30 cellular contexts compared by ENCODE assay signal in the genomic region with DNA sequence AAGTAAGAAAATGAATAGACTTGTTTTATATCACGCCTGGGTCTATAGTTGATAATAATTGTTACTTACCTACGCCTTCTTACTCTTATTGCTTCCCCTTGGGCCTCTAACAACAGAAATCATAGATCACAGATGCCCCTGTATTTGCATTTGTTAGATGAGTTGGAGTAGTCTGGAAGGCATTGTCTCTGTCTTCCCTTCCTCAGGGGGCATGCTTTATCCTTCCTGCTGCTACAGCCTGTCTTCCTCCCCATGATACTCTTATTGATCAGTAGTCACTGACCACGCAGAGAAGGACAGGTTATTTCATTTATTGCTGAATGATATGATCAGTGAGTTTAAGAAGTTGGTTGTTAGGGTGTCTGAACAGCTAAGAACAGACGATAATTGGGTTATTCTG.
"Had no signal": no experiment of that assay in that cellular context is flagged by ENCODE, and none has a peak within 500 bp of the region (broad histone marks: within the 10 kb centered on the region; RNA-seq: fewer than 3 reads in every experiment).

No MANE protein-coding gene starts in this region.

- H3K27me3 ChIP-seq: adrenal gland, body of pancreas, breast epithelium, MG63 had no signal

- DNase-seq: activated CD4-positive, alpha-beta T cell treated with anti-CD3 and anti-CD28 coated beads, Interleukin-2, amount 10 ng/mL, durations not matched to agents 24 days and 14 days; activated CD4-positive, alpha-beta T cell treated with anti-CD3 and anti-CD28 coated beads, Interleukin-2, amount 50 U/mL, for 4 hours; activated CD8-positive, alpha-beta T cell treated with anti-CD3 and anti-CD28 coated beads for 36 hours; activated gamma-delta T cell treated with Interleukin-2 at 50 U/mL for 16 hours; activated naive CD4-positive, alpha-beta T cell treated with anti-CD3 and anti-CD28 coated beads for 36 hours; activated T-cell treated with anti-CD3 and anti-CD28 coated beads, Interleukin-2, amount 50 U/mL, for 1 hour; adrenal gland; body of pancreas; Kasumi-1; KBM-7; MG63; MV-4-11; NCI-H1092; NCI-H1417; NCI-H146; NCI-H187; NCI-H2029 treated with DMSO at 0.1 percent for 48 hours; NCI-H2107; NCI-H2171; NCI-H510A; NCI-H526; NCI-H748 treated with DMSO at 0.1 percent for 48 hours; NK-92 treated with Interleukin-12 subunit alpha and Interleukin-12 subunit beta, amount 100 ng/mL, for 24 hours; PC-9; Right ventricle myocardium superior; T1000; WERI-Rb-1 had no signal

- ATAC-seq: activated CD8-positive, alpha-beta T cell treated with anti-CD3 and anti-CD28 coated beads for 36 hours; activated naive CD4-positive, alpha-beta T cell treated with anti-CD3 and anti-CD28 coated beads, Interleukin-2, amount 50 U/mL, for 72 hours; body of pancreas had no signal

- H3K9me3 Mint-ChIP-seq: activated CD4-positive, alpha-beta T cell treated with anti-CD3 and anti-CD28 coated beads, Interleukin-2, amount 10 ng/mL, durations not matched to agents 24 days and 14 days; activated CD8-positive, alpha-beta T cell treated with anti-CD3 and anti-CD28 coated beads for 36 hours; activated naive CD4-positive, alpha-beta T cell treated with anti-CD3 and anti-CD28 coated beads for 36 hours; activated naive CD4-positive, alpha-beta T cell treated with anti-CD3 and anti-CD28 coated beads, Interleukin-2, amount 50 U/mL, for 72 hours; activated T-helper 2 cell treated with anti-CD3 and anti-CD28 coated beads, Interferon-gamma antibody, Interleukin-2, Interleukin-4, amounts not matched to agents 10 μg/mL and 5 μg/mL and 100 μg/mL, durations not matched to agents 14 hours and 24 hours and 36 hours had no signal

- H3K27ac Mint-ChIP-seq: activated CD4-positive, alpha-beta T cell treated with anti-CD3 and anti-CD28 coated beads, Interleukin-2, amount 10 ng/mL, durations not matched to agents 24 days and 14 days; activated CD8-positive, alpha-beta T cell treated with anti-CD3 and anti-CD28 coated beads for 36 hours; activated naive CD4-positive, alpha-beta T cell treated with anti-CD3 and anti-CD28 coated beads for 36 hours; activated naive CD4-positive, alpha-beta T cell treated with anti-CD3 and anti-CD28 coated beads, Interleukin-2, amount 50 U/mL, for 72 hours; activated T-helper 2 cell treated with anti-CD3 and anti-CD28 coated beads, Interferon-gamma antibody, Interleukin-2, Interleukin-4, amounts not matched to agents 10 μg/mL and 5 μg/mL and 100 μg/mL, durations not matched to agents 14 hours and 24 hours and 36 hours had no signal

- H3K36me3 ChIP-seq: adrenal gland, breast epithelium, MG63, WERI-Rb-1 had no signal

- H3K4me1 ChIP-seq: body of pancreas, breast epithelium had no signal

- H3K4me1 Mint-ChIP-seq: activated CD4-positive, alpha-beta T cell treated with anti-CD3 and anti-CD28 coated beads, Interleukin-2, amount 10 ng/mL, durations not matched to agents 24 days and 14 days had no signal

- H3K9me3 ChIP-seq: adrenal gland, body of pancreas, breast epithelium, MG63 had no signal

- H2AFZ ChIP-seq: PC-9 had no signal

- H3K36me3 Mint-ChIP-seq: activated naive CD4-positive, alpha-beta T cell treated with anti-CD3 and anti-CD28 coated beads, Interleukin-2, amount 50 U/mL, for 72 hours had no signal

- H3K4me2 ChIP-seq: PC-9 had no signal

- H3K4me3 Mint-ChIP-seq: activated CD4-positive, alpha-beta T cell treated with anti-CD3 and anti-CD28 coated beads, Interleukin-2, amount 10 ng/mL, durations not matched to agents 24 days and 14 days; activated CD8-positive, alpha-beta T cell treated with anti-CD3 and anti-CD28 coated beads for 36 hours; activated naive CD4-positive, alpha-beta T cell treated with anti-CD3 and anti-CD28 coated beads for 36 hours had no signal

- H3K27ac ChIP-seq: adrenal gland, body of pancreas, breast epithelium, PC-9, WERI-Rb-1 had no signal

- H3K4me3 ChIP-seq: adrenal gland, body of pancreas, breast epithelium, MG63, PC-9 had no signal
